ENCODE assay signal across 12 cellular contexts in genomic region chr5:175516933-175517823, GRCh38. TPM values are rescaled to one million over a fixed set of nuclear protein-coding genes. Genes with fewer than 3 reads are reported as not detected.
DNase-seq lines count a peak whose midpoint lies in the region; ATAC-seq lines count a peak whose summit lies in the region.
"Had no signal": no experiment of that assay in that cellular context is flagged by ENCODE, and none has a peak within 500 bp of the region (broad histone marks: within the 10 kb centered on the region; RNA-seq: fewer than 3 reads in every experiment).

No MANE protein-coding gene starts in this region.

- no peak overlapping the region for H4K91ac ChIP-seq in mesenchymal stem cell (ENCODE audit: low read length)

- peaks cover 29% of the 10 kb centered on the region for H3K36me3 ChIP-seq in CD4-positive, alpha-beta memory T cell (ENCODE audit: insufficient read depth, low read length)
- H3K36me3 ChIP-seq in SJSA1: peaks cover 98% of the 10 kb centered on the region
- H3K36me3 ChIP-seq in mesenchymal stem cell (ENCODE audit: control insufficient read depth in 1 of 2, insufficient read depth in 2 of 2, low read depth in 1 of 2, low read length in 2 of 2): peaks cover 46 to 94% of the 10 kb centered on the region in 2 experiments
- peaks cover 13% of the 10 kb centered on the region for H3K36me3 ChIP-seq in mesendoderm (ENCODE audit: control insufficient read depth, insufficient read depth, low read length)

- H3K9me3 Mint-ChIP-seq in CD4-positive, alpha-beta memory T cell: peaks cover 0 to 7% (median 4%) of the 10 kb centered on the region in 8 donors
- peaks cover 16% of the 10 kb centered on the region for H3K9me3 Mint-ChIP-seq in activated T-helper 2 cell treated with anti-CD3 and anti-CD28 coated beads, Interferon-gamma antibody, Interleukin-2, Interleukin-4, amounts not matched to agents 10 μg/mL and 5 μg/mL and 100 μg/mL, durations not matched to agents 14 hours and 24 hours and 36 hours

- H3K27ac Mint-ChIP-seq in CD4-positive, alpha-beta memory T cell: peak overlapping the region; percentile 69 to 95 (median 90)
- H3K27ac Mint-ChIP-seq in activated T-helper 2 cell treated with anti-CD3 and anti-CD28 coated beads, Interferon-gamma antibody, Interleukin-2, Interleukin-4, amounts not matched to agents 10 μg/mL and 5 μg/mL and 100 μg/mL, durations not matched to agents 14 hours and 24 hours and 36 hours: peak overlapping the region; percentile 98

- H3K23ac ChIP-seq in mesenchymal stem cell (ENCODE audit: low read length in 2 of 2): no peak overlapping the region
- H3K23ac ChIP-seq in mesendoderm (ENCODE audit: low read length): no peak overlapping the region

- peak overlapping the region in 1 of 2 experiments; percentile 5 for H3K14ac ChIP-seq in mesenchymal stem cell (ENCODE audit: low read length in 2 of 2)

- H3K4me3 Mint-ChIP-seq in CD4-positive, alpha-beta memory T cell: peak overlapping the region; percentile 43 to 82 (median 54)
- peak overlapping the region; percentile 67 for H3K4me3 Mint-ChIP-seq in activated T-helper 2 cell treated with anti-CD3 and anti-CD28 coated beads, Interferon-gamma antibody, Interleukin-2, Interleukin-4, amounts not matched to agents 10 μg/mL and 5 μg/mL and 100 μg/mL, durations not matched to agents 14 hours and 24 hours and 36 hours (ENCODE audit: low read depth)

- ATAC-seq in GM18868 (IDR thresholded peaks at IDR 0.05; ENCODE audit: unreplicated experiment) (no peak), GM21825 (IDR thresholded peaks at IDR 0.05; ENCODE audit: unreplicated experiment) (no peak), Right ventricle myocardium superior (ENCODE audit: poor library complexity) (no peak)

- no peaks in the 10 kb centered on the region for H3K27me3 ChIP-seq in CD4-positive, alpha-beta memory T cell (ENCODE audit: insufficient read depth, low read length)
- H3K27me3 ChIP-seq in SJSA1 (replicated peaks) (no peaks in the 10 kb centered on the region), mesenchymal stem cell (ENCODE audit: control insufficient read depth in 1 of 2, insufficient read depth in 1 of 2, low read length in 2 of 2) (no peaks in the 10 kb centered on the region), mesendoderm (ENCODE audit: insufficient read depth, low read length, poor library complexity) (no peaks in the 10 kb centered on the region)

- H2BK15ac ChIP-seq in mesenchymal stem cell (ENCODE audit: low read depth, poor library complexity, severe bottlenecking) (no peak overlapping the region), mesendoderm (replicated peaks; ENCODE audit: low read depth) (no peak overlapping the region)

- POLR2A ChIA-PET in CD4-positive, alpha-beta memory T cell (lab: Charles Lee; ENCODE audit: partially characterized antibody): interaction anchor here (1.4 to 8.5 kb wide), 3 partner anchors 17 to 53 kb away, joined by 3 to 69 read pairs (median 10); partner anchors contain the start of gene SFXN1

- H2BK5ac ChIP-seq in mesenchymal stem cell (ENCODE audit: low read depth, low read length, poor library complexity, severe bottlenecking) (no peak overlapping the region), mesendoderm (ENCODE audit: low read length) (no peak overlapping the region)

- no peak overlapping the region for H4K8ac ChIP-seq in mesenchymal stem cell (ENCODE audit: low read length)
- no peak overlapping the region for H4K8ac ChIP-seq in mesendoderm (ENCODE audit: low read depth, low read length)

- H3K9me3 ChIP-seq in CD4-positive, alpha-beta memory T cell (ENCODE audit: control insufficient read depth in 1 of 2, low read length in 2 of 2): peaks cover 0 to 4% of the 10 kb centered on the region in 2 donors
- H3K9me3 ChIP-seq in SJSA1 (replicated peaks): no peaks in the 10 kb centered on the region
- no peaks in the 10 kb centered on the region for H3K9me3 ChIP-seq in mesenchymal stem cell (ENCODE audit: control insufficient read depth, low read length)
- H3K9me3 ChIP-seq: HAP-1 had no signal

- H3K56ac ChIP-seq in mesendoderm (ENCODE audit: low read length): no peak overlapping the region

- H3K18ac ChIP-seq in mesenchymal stem cell (ENCODE audit: low read depth in 1 of 2, low read length in 2 of 2) (no peak overlapping the region), mesendoderm (ENCODE audit: low read length) (no peak overlapping the region)

- peaks cover 67% of the 10 kb centered on the region for H3K4me1 ChIP-seq in CD4-positive, alpha-beta memory T cell (ENCODE audit: insufficient read depth, low read length)
- peaks cover 20% of the 10 kb centered on the region for H3K4me1 ChIP-seq in SJSA1 (replicated peaks)
- peaks cover 4% of the 10 kb centered on the region for H3K4me1 ChIP-seq in mesenchymal stem cell (ENCODE audit: control insufficient read depth, insufficient read depth, low read depth, low read length)
- H3K4me1 ChIP-seq in mesendoderm (ENCODE audit: control insufficient read depth, low read depth, low read length): no peaks in the 10 kb centered on the region
- H3K4me1 ChIP-seq: HAP-1 had no signal

- H3K79me2 ChIP-seq in mesendoderm (ENCODE audit: control insufficient read depth, insufficient read depth, low read length): no peaks in the 10 kb centered on the region

- H3K79me1 ChIP-seq in mesenchymal stem cell (replicated peaks; ENCODE audit: low read length, poor library complexity, severe bottlenecking): peaks cover 12% of the 10 kb centered on the region
- H3K79me1 ChIP-seq in mesendoderm (ENCODE audit: low read length): no peaks in the 10 kb centered on the region

- CTCF ChIA-PET in CD4-positive, alpha-beta memory T cell (lab: Charles Lee; ENCODE audit: partially characterized antibody): interaction anchor here (0.8 to 4.1 kb wide), 7 partner anchors 8 to 202 kb away, joined by 3 to 37 read pairs (median 4); no protein-coding TSS in a partner anchor

- H3K36me3 Mint-ChIP-seq in CD4-positive, alpha-beta memory T cell: peaks cover 55 to 76% of the 10 kb centered on the region in 2 donors
- peaks cover 99% of the 10 kb centered on the region for H3K36me3 Mint-ChIP-seq in activated T-helper 2 cell treated with anti-CD3 and anti-CD28 coated beads, Interferon-gamma antibody, Interleukin-2, Interleukin-4, amounts not matched to agents 10 μg/mL and 5 μg/mL and 100 μg/mL, durations not matched to agents 14 hours and 24 hours and 36 hours (ENCODE audit: low read depth)

- no peak overlapping the region for H3K4me2 ChIP-seq in mesenchymal stem cell (ENCODE audit: low read length, poor library complexity, severe bottlenecking)
- H3K4me2 ChIP-seq in mesendoderm (ENCODE audit: low read length): no peak overlapping the region

- H2AK5ac ChIP-seq in mesenchymal stem cell (ENCODE audit: low read length, severe bottlenecking) (no peak overlapping the region), mesendoderm (ENCODE audit: low read length) (no peak overlapping the region)

- no peak overlapping the region for H2BK120ac ChIP-seq in mesenchymal stem cell (ENCODE audit: low read depth, low read length)
- H2BK120ac ChIP-seq in mesendoderm (ENCODE audit: low read depth, low read length): no peak overlapping the region

- H3K4me3 ChIP-seq in CD4-positive, alpha-beta memory T cell (ENCODE audit: low read length in 2 of 2): peak overlapping the region in 1 of 2 donors; percentile 11
- H3K4me3 ChIP-seq in SJSA1: no peak overlapping the region
- no peak overlapping the region for H3K4me3 ChIP-seq in mesenchymal stem cell (ENCODE audit: insufficient read depth in 1 of 2, low read depth in 1 of 2, low read length in 2 of 2)
- H3K4me3 ChIP-seq in mesendoderm (ENCODE audit: low read length): no peak overlapping the region
- H3K4me3 ChIP-seq: HAP-1 had no signal

- intact Hi-C loops in CD4-positive, alpha-beta memory T cell (cut with micrococcal nuclease): loop anchor here (1.0 kb wide), 1 partner anchor 38 kb away; no protein-coding TSS in a partner anchor
- intact Hi-C loops in activated T-helper 2 cell treated with anti-CD3 and anti-CD28 coated beads, Interferon-gamma antibody, Interleukin-2, Interleukin-4, amounts not matched to agents 10 μg/mL and 5 μg/mL and 100 μg/mL, durations not matched to agents 14 hours and 24 hours and 36 hours (cut with micrococcal nuclease): loop anchor here (1.0 to 2.0 kb wide), 5 partner anchors 12 to 1900 kb away; partner anchors contain the start of gene BOD1
- intact Hi-C loops in Right ventricle myocardium superior (cut with DNase I): no loop called here

- WGBS in mesenchymal stem cell: 94% methylated on average over 5 of the region's 10 CpGs
- no CpG with 5 or more reads among the region's 10 CpGs for WGBS in mesendoderm (ENCODE audit: extremely low coverage, insufficient coverage, low lambda C conversion rate)

- peaks cover 52 to 79% (median 64%) of the 10 kb centered on the region in 4 donors for H3K4me1 Mint-ChIP-seq in CD4-positive, alpha-beta memory T cell
- peaks cover 58% of the 10 kb centered on the region for H3K4me1 Mint-ChIP-seq in activated T-helper 2 cell treated with anti-CD3 and anti-CD28 coated beads, Interferon-gamma antibody, Interleukin-2, Interleukin-4, amounts not matched to agents 10 μg/mL and 5 μg/mL and 100 μg/mL, durations not matched to agents 14 hours and 24 hours and 36 hours (ENCODE audit: low read depth)

- no peak overlapping the region for H3K4ac ChIP-seq in mesenchymal stem cell (ENCODE audit: low read depth in 1 of 2, low read length in 2 of 2)
- no peak overlapping the region for H3K4ac ChIP-seq in mesendoderm (ENCODE audit: low read depth, low read length)

- H3K9ac ChIP-seq in mesenchymal stem cell (ENCODE audit: low read length) (no peak overlapping the region), mesendoderm (ENCODE audit: low read length) (no peak overlapping the region)

- H3K27me3 Mint-ChIP-seq in CD4-positive, alpha-beta memory T cell: no peaks in the 10 kb centered on the region
- H3K27me3 Mint-ChIP-seq in activated T-helper 2 cell treated with anti-CD3 and anti-CD28 coated beads, Interferon-gamma antibody, Interleukin-2, Interleukin-4, amounts not matched to agents 10 μg/mL and 5 μg/mL and 100 μg/mL, durations not matched to agents 14 hours and 24 hours and 36 hours (ENCODE audit: low read depth): no peaks in the 10 kb centered on the region

- peak in 1 of 5 donors; percentile 51 for DNase-seq in CD4-positive, alpha-beta memory T cell
- peak in 1 of 2 experiments; percentile 27 for DNase-seq in SJSA1 (ENCODE audit: low read depth in 1 of 2, low spot score in 2 of 2)
- DNase-seq in activated T-helper 2 cell treated with anti-CD3 and anti-CD28 coated beads, Interferon-gamma antibody, Interleukin-2, Interleukin-4, amounts not matched to agents 10 μg/mL and 5 μg/mL and 100 μg/mL, durations not matched to agents 14 hours and 24 hours and 36 hours (ENCODE audit: low spot score): no peak
- DNase-seq in mesenchymal stem cell: no peak
- DNase-seq in mesendoderm: no peak
- DNase-seq in Right ventricle myocardium superior: no peak
- DNase-seq: C1 segment of cervical spinal cord, NCI-H2029, NCI-H748 treated with DMSO at 0.1 percent for 48 hours had no signal

- H2AFZ ChIP-seq in mesenchymal stem cell (ENCODE audit: low read depth, low read length): no peak overlapping the region

- peak overlapping the region; percentile 55 for H3K27ac ChIP-seq in CD4-positive, alpha-beta memory T cell (ENCODE audit: low read depth, low read length)
- H3K27ac ChIP-seq in SJSA1: peak overlapping the region; percentile 7
- H3K27ac ChIP-seq in mesenchymal stem cell (ENCODE audit: low read length, poor library complexity, severe bottlenecking): peak overlapping the region; percentile 11
- H3K27ac ChIP-seq in mesendoderm (ENCODE audit: low read depth, low read length): no peak overlapping the region

- H2BK12ac ChIP-seq in mesenchymal stem cell (ENCODE audit: low read length in 2 of 2): no peak overlapping the region

- no peak overlapping the region for H4K5ac ChIP-seq in mesendoderm (ENCODE audit: low read length)

RNA-seq across cellular contexts. Expression of gene SFXN1, which starts 38.8 kb away (rescaled TPM):
- 100 to 1,000 TPM in 1 of 2 experiments, 10 to 100 TPM in 1; 99.2 to 111 TPM for total RNA-seq in CD4-positive, alpha-beta memory T cell
- polyA plus RNA-seq in CD4-positive, alpha-beta memory T cell: 10 to 100 TPM; 75.9 to 83.9 TPM
- 147 and 207 TPM in 2 replicates for total RNA-seq in SJSA1 (2014; rRNA removed; shearing (Covaris generic))
- total RNA-seq in activated T-helper 2 cell treated with anti-CD3 and anti-CD28 coated beads, Interferon-gamma antibody, Interleukin-2, Interleukin-4, amounts not matched to agents 10 μg/mL and 5 μg/mL and 100 μg/mL, durations not matched to agents 14 hours and 24 hours and 36 hours: 318 and 326 TPM in 2 replicates
- 33.8 TPM for polyA plus RNA-seq in mesenchymal stem cell (2013, experiment 1 of 2)
- polyA plus RNA-seq in mesenchymal stem cell (2013, experiment 2 of 2): 37.6 TPM
- polyA plus RNA-seq in mesendoderm (2013, experiment 1 of 2): 63.6 TPM
- polyA plus RNA-seq in mesendoderm (2013, experiment 2 of 2): 68.6 TPM
- 28.7 TPM for total RNA-seq in Right ventricle myocardium superior
